In the genomic region with DNA sequence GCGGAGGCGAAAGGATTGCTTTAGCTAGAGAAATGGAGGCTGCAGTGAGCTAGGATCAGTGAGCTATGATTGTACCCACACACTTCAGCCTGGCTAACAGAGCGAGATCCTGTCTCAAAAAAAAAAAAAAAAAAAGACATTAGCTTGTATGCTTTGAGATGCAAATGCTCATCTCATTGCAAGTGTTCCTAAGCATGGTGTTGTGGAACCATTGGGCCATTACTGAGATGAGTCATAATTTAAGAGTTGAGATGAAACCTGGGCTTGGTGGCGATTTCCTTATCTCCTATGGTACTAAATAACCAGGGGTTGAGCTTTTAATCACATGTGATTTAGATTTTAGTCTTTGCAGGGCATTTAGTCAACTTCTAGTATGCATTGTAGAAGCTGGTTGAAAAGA, we compare ENCODE assay signal across 9 cellular contexts. TPM values are rescaled to one million over a fixed set of nuclear protein-coding genes. Genes with fewer than 3 reads are reported as not detected.
A peak's percentile ranks its signal among the peaks of the same experiment; 100 is the strongest.
DNase-seq lines count a peak whose midpoint lies in the region; ATAC-seq and TF ChIP-seq lines count a peak whose summit lies in the region.
"Had no signal": no experiment of that assay in that cellular context is flagged by ENCODE, and none has a peak within 500 bp of the region (broad histone marks: within the 10 kb centered on the region; RNA-seq: fewer than 3 reads in every experiment).

No MANE protein-coding gene starts in this region.

- no peaks in the 10 kb centered on the region for H3K4me1 ChIP-seq in mesendoderm (ENCODE audit: control insufficient read depth, low read depth, low read length)

- H2BK120ac ChIP-seq in mesendoderm (ENCODE audit: low read depth, low read length): no peak overlapping the region

- no peak overlapping the region for H3K56ac ChIP-seq in mesendoderm (ENCODE audit: low read length)

- peaks cover 5% of the 10 kb centered on the region for H3K79me2 ChIP-seq in mesendoderm (ENCODE audit: control insufficient read depth, insufficient read depth, low read length)

- H3K23ac ChIP-seq in mesendoderm (ENCODE audit: low read length): no peak overlapping the region

- H2BK5ac ChIP-seq in mesendoderm (ENCODE audit: low read length): no peak overlapping the region

- peak; percentile 14 for ATAC-seq in GM21723 (IDR thresholded peaks at IDR 0.05; ENCODE audit: unreplicated experiment)

- H3K27ac ChIP-seq in mesendoderm (ENCODE audit: low read depth, low read length): no peak overlapping the region
- H3K27ac ChIP-seq: SK-N-MC had no signal

- no CpG with 5 or more reads among the region's 4 CpGs for WGBS in mesendoderm (ENCODE audit: extremely low coverage, insufficient coverage, low lambda C conversion rate)

- no peak overlapping the region for H4K8ac ChIP-seq in mesendoderm (ENCODE audit: low read depth, low read length)

- no peak overlapping the region for H3K9ac ChIP-seq in mesendoderm (ENCODE audit: low read length)

- peaks cover 10% of the 10 kb centered on the region for H3K79me1 ChIP-seq in mesendoderm (ENCODE audit: low read length)

- no peak overlapping the region for H3K18ac ChIP-seq in mesendoderm (ENCODE audit: low read length)

- H3K27me3 ChIP-seq in mesendoderm (ENCODE audit: insufficient read depth, low read length, poor library complexity): no peaks in the 10 kb centered on the region

- in situ Hi-C loops in GM13976 (cut with MboI; ENCODE audit: low sequenced_read_pairs, unreplicated experiment): no loop called here

- H4K5ac ChIP-seq in mesendoderm (ENCODE audit: low read length): no peak overlapping the region

- H3K4me3 ChIP-seq in mesendoderm (ENCODE audit: low read length): no peak overlapping the region

- TF ChIP-seq CTCF in GM13976 (IDR thresholded peaks at IDR 0.05; ENCODE audit: borderline replicate concordance, control extremely low read depth, extremely low read depth, insufficient read depth, missing control alignments): no peak

- peak; percentile 44 for DNase-seq in GM13976 (ENCODE audit: low spot score)
- DNase-seq in NCI-H2227 (lab: John Stamatoyannopoulos, UW; ENCODE audit: unreplicated experiment): peak; percentile 41
- DNase-seq in mesendoderm: peak; percentile 32
- DNase-seq in NCI-H1436 (lab: John Stamatoyannopoulos, UW): no peak
- DNase-seq in DMS114 treated with DMSO at 0.1 percent for 48 hours (lab: John Stamatoyannopoulos, UW; ENCODE audit: unreplicated experiment): no peak
- DNase-seq in iPS-NIHi11 (ENCODE audit: low spot score): no peak
- DNase-seq in GOT3 (lab: John Stamatoyannopoulos, UW): no peak

- H3K36me3 ChIP-seq in mesendoderm (ENCODE audit: control insufficient read depth, insufficient read depth, low read length): no peaks in the 10 kb centered on the region

- H3K4ac ChIP-seq in mesendoderm (ENCODE audit: low read depth, low read length): no peak overlapping the region

- no peak overlapping the region for H2AK5ac ChIP-seq in mesendoderm (ENCODE audit: low read length)

- no peak overlapping the region for H3K4me2 ChIP-seq in mesendoderm (ENCODE audit: low read length)

- no peak overlapping the region for H2BK15ac ChIP-seq in mesendoderm (replicated peaks; ENCODE audit: low read depth)

RNA-seq across cellular contexts. Expression of gene PLEKHA3, which starts 2.2 kb away (rescaled TPM):
- 16.3 TPM for polyA plus RNA-seq in mesendoderm (2013, experiment 1 of 2)
- polyA plus RNA-seq in mesendoderm (2013, experiment 2 of 2): 14.2 TPM

RNA-seq across cellular contexts. Expression of gene FKBP7, which starts 4.0 kb away (rescaled TPM):
- polyA plus RNA-seq in mesendoderm (2013, experiment 1 of 2): 5.2 TPM
- 4.7 TPM for polyA plus RNA-seq in mesendoderm (2013, experiment 2 of 2)

RNA-seq across cellular contexts. Expression of gene PJVK, which starts 31.3 kb away (rescaled TPM):
- 1.9 TPM for polyA plus RNA-seq in mesendoderm (2013, experiment 1 of 2)
- 1.1 TPM for polyA plus RNA-seq in mesendoderm (2013, experiment 2 of 2)

RNA-seq across cellular contexts. Expression of gene PRKRA, which starts 31.5 kb away (rescaled TPM):
- polyA plus RNA-seq in mesendoderm (2013, experiment 1 of 2): 46.3 TPM
- 46.3 TPM for polyA plus RNA-seq in mesendoderm (2013, experiment 2 of 2)

Comparison
In these comparisons a context has a peak if more than half of its experiments do, and no peak if none do; other contexts are left out.
1. DNase-seq: peak in GM13976 (single experiment), NCI-H2227 (single experiment) and mesendoderm (single experiment); none in NCI-H1436 (single experiment), DMS114 treated with DMSO at 0.1 percent for 48 hours (single experiment), iPS-NIHi11 (single experiment) and GOT3 (single experiment).